14 cellular contexts compared by ENCODE assay signal in the genomic region with DNA sequence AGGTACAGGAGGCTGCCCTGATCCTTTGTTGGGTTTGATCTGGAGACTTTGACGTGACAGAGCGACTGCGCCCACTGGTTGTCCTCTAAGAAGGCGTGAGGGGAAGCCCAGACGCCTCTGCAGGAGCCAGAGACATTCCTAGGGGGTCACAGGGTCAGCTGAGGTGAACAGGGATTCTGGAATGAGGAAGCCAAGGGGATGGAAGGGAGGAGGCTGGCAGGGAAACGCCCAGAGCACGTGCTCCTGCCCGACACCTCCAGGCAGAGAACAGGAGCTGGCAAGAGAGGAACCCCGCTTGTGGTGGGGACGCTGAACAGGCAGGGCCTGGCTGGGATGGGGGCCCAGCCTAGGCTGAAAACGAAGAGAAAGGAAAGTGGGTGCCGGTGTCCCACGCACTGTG. TPM values are rescaled to one million over a fixed set of nuclear protein-coding genes. Genes with fewer than 3 reads are reported as not detected.
DNase-seq lines count a peak whose midpoint lies in the region; ATAC-seq and TF ChIP-seq lines count a peak whose summit lies in the region.
"Had no signal": no experiment of that assay in that cellular context is flagged by ENCODE, and none has a peak within 500 bp of the region (broad histone marks: within the 10 kb centered on the region; RNA-seq: fewer than 3 reads in every experiment).

No MANE protein-coding gene starts in this region.

- CTCF ChIA-PET in MCF 10A (lab: Yijun Ruan, JAX), result no interaction called here

- H3K9me3 Mint-ChIP-seq in MCF 10A (ENCODE audit: unreplicated experiment), result no peaks in the 10 kb centered on the region
- H3K9me3 Mint-ChIP-seq: activated naive CD8-positive, alpha-beta T cell treated with anti-CD3 and anti-CD28 coated beads, Interleukin-2, amount 10 ng/mL, durations not matched to agents 7 days and 5 days; stimulated activated naive CD8-positive, alpha-beta T cell treated with anti-CD3 and anti-CD28 coated beads, Interleukin-15, amount 100 ng/mL, for 72 hours had no signal

- no peak for TF ChIP-seq CTCF in MCF 10A (IDR thresholded peaks at IDR 0.05; ENCODE audit: unreplicated experiment)

- peaks cover 13% of the 10 kb centered on the region for H3K27me3 Mint-ChIP-seq in MCF 10A (ENCODE audit: insufficient read depth, unreplicated experiment)

- H3K4me3 Mint-ChIP-seq in MCF 10A (ENCODE audit: unreplicated experiment), result no peak overlapping the region
- H3K4me3 Mint-ChIP-seq: activated naive CD8-positive, alpha-beta T cell treated with anti-CD3 and anti-CD28 coated beads, Interleukin-2, amount 10 ng/mL, durations not matched to agents 7 days and 5 days; stimulated activated naive CD8-positive, alpha-beta T cell treated with anti-CD3 and anti-CD28 coated beads, Interleukin-15, amount 100 ng/mL, for 72 hours had no signal

- intact Hi-C loops in MCF 10A (cut with micrococcal nuclease), result no loop called here

- peak; percentile 36 for DNase-seq in A172 (ENCODE audit: low spot score)
- DNase-seq in HPDE6-E6E7 (ENCODE audit: extremely low spot score), result peak; percentile 80
- peak; percentile 16 for DNase-seq in MCF 10A (ENCODE audit: unreplicated experiment)
- peak; percentile 43 for DNase-seq in left kidney (ENCODE audit: low read depth, low spot score)
- no peak for DNase-seq in NCI-H2196 treated with DMSO at 0.1 percent for 48 hours (lab: John Stamatoyannopoulos, UW; ENCODE audit: unreplicated experiment)
- DNase-seq: activated CD8-positive, alpha-beta memory T cell treated with anti-CD3 and anti-CD28 coated beads for 24 hours; activated naive CD8-positive, alpha-beta T cell treated with anti-CD3 and anti-CD28 coated beads, Interleukin-2, amount 10 ng/mL, durations not matched to agents 7 days and 5 days; DMS79 treated with DMSO at 0.1 percent for 48 hours; NCI-H1930; stimulated activated naive CD8-positive, alpha-beta T cell treated with anti-CD3 and anti-CD28 coated beads, Interleukin-15, amount 100 ng/mL, for 72 hours; T-helper 9 cell had no signal

- H3K4me1 Mint-ChIP-seq in MCF 10A (ENCODE audit: insufficient read depth, unreplicated experiment), result peaks cover 4% of the 10 kb centered on the region
- H3K4me1 Mint-ChIP-seq: activated naive CD8-positive, alpha-beta T cell treated with anti-CD3 and anti-CD28 coated beads, Interleukin-2, amount 10 ng/mL, durations not matched to agents 7 days and 5 days; stimulated activated naive CD8-positive, alpha-beta T cell treated with anti-CD3 and anti-CD28 coated beads, Interleukin-15, amount 100 ng/mL, for 72 hours had no signal

- BruUV-seq in MCF 10A (replicated peaks; lab: Mats Ljungman, UMichigan), result no TSS peak

- ATAC-seq in GM18870 (IDR thresholded peaks at IDR 0.05; ENCODE audit: unreplicated experiment) (no peak), HG03469 (IDR thresholded peaks at IDR 0.05; ENCODE audit: unreplicated experiment) (no peak), HG03135 (IDR thresholded peaks at IDR 0.05; ENCODE audit: unreplicated experiment) (no peak)
- ATAC-seq: stimulated activated naive CD8-positive, alpha-beta T cell treated with anti-CD3 and anti-CD28 coated beads, Interleukin-15, amount 100 ng/mL, for 72 hours had no signal

- POLR2A ChIA-PET in MCF 10A (lab: Yijun Ruan, JAX), result interaction anchor here (0.6 to 0.9 kb wide), 2 partner anchors 14 to 72 kb away, joined by 3 read pairs; no protein-coding TSS in a partner anchor

- H3K36me3 Mint-ChIP-seq in MCF 10A (ENCODE audit: insufficient read depth, unreplicated experiment), result no peaks in the 10 kb centered on the region
- H3K36me3 Mint-ChIP-seq: activated naive CD8-positive, alpha-beta T cell treated with anti-CD3 and anti-CD28 coated beads, Interleukin-2, amount 10 ng/mL, durations not matched to agents 7 days and 5 days had no signal

- H3K27ac Mint-ChIP-seq in MCF 10A (ENCODE audit: low read depth, unreplicated experiment), result no peak overlapping the region
- H3K27ac Mint-ChIP-seq: activated naive CD8-positive, alpha-beta T cell treated with anti-CD3 and anti-CD28 coated beads, Interleukin-2, amount 10 ng/mL, durations not matched to agents 7 days and 5 days had no signal

RNA-seq across cellular contexts. Expression of gene CARD14, which starts 5.6 kb away (rescaled TPM):
- 0.52 and 6.4 TPM in 2 replicates for total RNA-seq in A172 (2014; rRNA removed; shearing (Covaris generic))
- total RNA-seq in MCF 10A (2022), result 0.20 TPM in 1 of 2 replicates, not detected in the other
- total RNA-seq: activated naive CD8-positive, alpha-beta T cell treated with anti-CD3 and anti-CD28 coated beads, Interleukin-2, amount 10 ng/mL, durations not matched to agents 7 days and 5 days had no signal

RNA-seq across cellular contexts. Expression of gene EIF4A3, which starts 28.5 kb away (rescaled TPM):
- total RNA-seq in A172 (2014; rRNA removed; shearing (Covaris generic)), result 157 and 184 TPM in 2 replicates
- total RNA-seq in MCF 10A (2022), result 87.0 and 97.7 TPM in 2 replicates

RNA-seq across cellular contexts. Expression of gene SGSH, which starts 44.7 kb away (rescaled TPM):
- 13.9 and 16.5 TPM in 2 replicates for total RNA-seq in A172 (2014; rRNA removed; shearing (Covaris generic))
- total RNA-seq in MCF 10A (2022), result 42.0 and 42.4 TPM in 2 replicates

RNA-seq across cellular contexts. Expression of gene SLC26A11, which starts 44.8 kb away (rescaled TPM):
- 6.4 and 6.9 TPM in 2 replicates for total RNA-seq in A172 (2014; rRNA removed; shearing (Covaris generic))
- total RNA-seq in MCF 10A (2022), result 11.7 and 13.6 TPM in 2 replicates
